In the genomic region with DNA sequence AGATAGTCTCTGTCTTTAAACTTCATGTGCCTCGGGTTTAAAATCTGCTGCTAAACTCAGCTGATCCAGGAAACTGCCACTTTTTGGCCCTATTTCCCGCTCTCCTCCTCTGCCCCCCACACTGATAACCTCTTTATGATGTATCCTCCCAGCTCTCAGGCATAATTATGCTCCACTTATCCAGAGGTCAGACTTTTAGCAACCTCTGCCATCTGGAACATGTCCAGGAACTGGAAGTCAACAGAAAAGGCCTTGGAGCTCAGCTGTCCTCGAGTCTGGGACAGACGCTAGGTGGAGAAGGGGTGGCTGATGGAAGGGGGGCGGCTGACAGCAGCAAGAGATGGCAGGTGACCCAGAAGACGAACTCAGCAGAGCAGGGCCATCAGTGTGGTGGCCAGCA, we compare ENCODE assay signal across 10 cellular contexts. TPM values are rescaled to one million over a fixed set of nuclear protein-coding genes. Genes with fewer than 3 reads are reported as not detected.
DNase-seq lines count a peak whose midpoint lies in the region; ATAC-seq and TF ChIP-seq lines count a peak whose summit lies in the region.
"Had no signal": no experiment of that assay in that cellular context is flagged by ENCODE, and none has a peak within 500 bp of the region (broad histone marks: within the 10 kb centered on the region; RNA-seq: fewer than 3 reads in every experiment).

No MANE protein-coding gene starts in this region.

- intact Hi-C loops in thyroid gland (cut with DNase I): no loop called here

- H3K4me1 ChIP-seq in right atrium auricular region: peaks cover 0 to 72% of the 10 kb centered on the region in 2 donors
- H3K4me1 ChIP-seq in thyroid gland: peaks cover 40 to 82% of the 10 kb centered on the region in 2 donors

- H3K9me3 ChIP-seq in right atrium auricular region: no peaks in the 10 kb centered on the region
- H3K9me3 ChIP-seq in thyroid gland: no peaks in the 10 kb centered on the region

- peak; percentile 80 for DNase-seq in NCI-H1105 (lab: John Stamatoyannopoulos, UW)
- DNase-seq in SHP77 (lab: John Stamatoyannopoulos, UW): peak; percentile 78 to 79
- no peak for DNase-seq in right atrium auricular region (ENCODE audit: low spot score)
- DNase-seq in thyroid gland: peak; percentile 63 to 66
- no peak for DNase-seq in COLO668 (lab: John Stamatoyannopoulos, UW; ENCODE audit: unreplicated experiment)
- DNase-seq: natural killer cell, PC-9 had no signal

- no peak for TF ChIP-seq POLR2A in thyroid gland (IDR thresholded peaks at IDR 0.05)

- TF ChIP-seq CTCF in right atrium auricular region (IDR thresholded peaks at IDR 0.05) (no peak), thyroid gland (IDR thresholded peaks at IDR 0.05) (no peak)

- H3K27ac ChIP-seq in right atrium auricular region (peak overlapping the region; percentile 13 to 56), thyroid gland (peak overlapping the region; percentile 3 to 27 (median 6))
- H3K27ac ChIP-seq: PC-9, VCaP had no signal

- no peaks in the 10 kb centered on the region for H3K27me3 ChIP-seq in right atrium auricular region
- no peaks in the 10 kb centered on the region for H3K27me3 ChIP-seq in thyroid gland

- ATAC-seq in GM21423 (IDR thresholded peaks at IDR 0.05; ENCODE audit: unreplicated experiment): no peak
- ATAC-seq in GM19023 (IDR thresholded peaks at IDR 0.05; ENCODE audit: unreplicated experiment): no peak
- ATAC-seq: natural killer cell had no signal

- H3K4me3 ChIP-seq in right atrium auricular region: no peak overlapping the region
- H3K4me3 ChIP-seq in thyroid gland (replicated peaks in 1 of 3): no peak overlapping the region
- H3K4me3 ChIP-seq: PC-9 had no signal

- H3K36me3 ChIP-seq in right atrium auricular region (no peaks in the 10 kb centered on the region), thyroid gland (no peaks in the 10 kb centered on the region)

- WGBS in thyroid gland, 2 donors: 36 to 38% methylated on average over 6 of the region's 6 CpGs

RNA-seq across cellular contexts. Expression of a gene that starts 41.2 kb away (rescaled TPM):
- total RNA-seq in right atrium auricular region (10 to 100 TPM; 13.2 to 20.3 TPM), thyroid gland (10 to 100 TPM; 40.3 to 55.3 (median 47.3) TPM)

Comparison
In these comparisons a context has a peak if more than half of its experiments do, and no peak if none do; other contexts are left out.
1. DNase-seq: peak in NCI-H1105 (single experiment), SHP77 (2 of 2) and thyroid gland (2 of 2); none in right atrium auricular region (single experiment) and COLO668 (single experiment).